ENCODE assay signal across 26 cellular contexts in the genomic region with DNA sequence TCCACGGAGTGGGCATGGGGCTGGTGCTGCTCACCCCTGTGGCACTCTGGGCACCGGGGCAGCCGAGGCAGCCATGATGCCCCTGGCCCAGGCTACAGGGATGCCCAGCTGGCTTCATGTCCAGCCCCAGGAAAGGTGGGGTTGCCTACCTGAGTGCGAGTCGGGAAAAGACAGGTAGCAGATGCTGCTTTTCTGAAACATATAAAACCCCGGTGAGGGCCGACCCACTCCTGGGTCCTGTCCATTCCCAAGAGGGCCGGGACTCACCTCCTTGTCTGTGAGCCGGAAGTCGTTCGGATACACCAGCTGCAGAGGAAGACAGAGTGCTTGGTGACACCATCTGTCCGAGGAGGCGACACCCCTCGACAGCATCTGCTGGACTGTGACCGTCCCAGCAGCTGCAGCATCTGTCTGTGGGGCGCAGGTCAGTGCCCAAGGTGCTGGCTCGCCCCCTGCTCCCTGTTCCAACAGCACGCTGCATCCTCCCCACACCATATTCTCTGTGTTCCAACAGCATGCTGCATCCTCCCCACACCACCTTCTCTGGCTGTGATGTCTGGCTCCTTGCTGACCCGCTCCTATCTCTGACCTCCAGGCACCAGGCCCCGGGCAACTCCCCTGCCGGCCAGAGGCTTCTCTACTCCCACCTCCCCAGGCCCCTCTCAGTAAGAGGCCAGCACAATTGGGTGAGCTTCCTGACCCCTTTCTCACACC. TPM values are rescaled to one million over a fixed set of nuclear protein-coding genes. Genes with fewer than 3 reads are reported as not detected.
DNase-seq lines count a peak whose midpoint lies in the region; ATAC-seq, FAIRE-seq and TF ChIP-seq lines count a peak whose summit lies in the region.
"Had no signal": no experiment of that assay in that cellular context is flagged by ENCODE, and none has a peak within 500 bp of the region (broad histone marks: within the 10 kb centered on the region; RNA-seq: fewer than 3 reads in every experiment).

No MANE protein-coding gene starts in this region.

- H3K27ac Mint-ChIP-seq in glutamatergic neuron (ENCODE audit: unreplicated experiment), result peak overlapping the region; percentile 88
- H3K27ac Mint-ChIP-seq in neural progenitor cell, result no peak overlapping the region
- H3K27ac Mint-ChIP-seq: activated naive CD4-positive, alpha-beta T cell treated with anti-CD3 and anti-CD28 coated beads, Interleukin-2, amount 50 U/mL, for 72 hours; CD8-positive, alpha-beta memory T cell; memory B cell; T-helper 2 cell treated with Interferon-gamma antibody and Interleukin-4, amounts not matched to agents 5 μg/mL and 100 μg/mL, for 36 hours had no signal

- H3K27me3 Mint-ChIP-seq in glutamatergic neuron (ENCODE audit: unreplicated experiment), result peaks cover 10% of the 10 kb centered on the region
- peaks cover 6% of the 10 kb centered on the region for H3K27me3 Mint-ChIP-seq in neural progenitor cell (ENCODE audit: insufficient read depth, low read depth)
- H3K27me3 Mint-ChIP-seq: CD8-positive, alpha-beta memory T cell; memory B cell; naive B cell had no signal

- BruUV-seq in HepG2 (replicated peaks; lab: Mats Ljungman, UMichigan), result no TSS peak

- in situ Hi-C loops in HepG2 (cut with HindIII; ENCODE audit: extremely low pct_ligation_motif_present, low pct_unique_long_range_greater_than_20kb), result no loop called here

- H3K4me1 ChIP-seq in HepG2 (ENCODE audit: insufficient read depth, low read length) (peaks cover 76% of the 10 kb centered on the region), right lobe of liver (peaks cover 0 to 5% (median 2%) of the 10 kb centered on the region in 4 donors), neural progenitor cell (no peaks in the 10 kb centered on the region)
- H3K4me1 ChIP-seq: parathyroid adenoma, sigmoid colon, SJSA1 had no signal

- H3K9ac ChIP-seq in HepG2 (ENCODE audit: insufficient read depth, low read depth, low read length) (no peak overlapping the region), neural progenitor cell (no peak overlapping the region)
- H3K9ac ChIP-seq: parathyroid adenoma had no signal

- H3K79me2 ChIP-seq in HepG2 (ENCODE audit: insufficient read depth, low read length), result no peaks in the 10 kb centered on the region
- H3K79me2 ChIP-seq in neural progenitor cell (ENCODE audit: low read depth), result no peaks in the 10 kb centered on the region
- H3K79me2 ChIP-seq: parathyroid adenoma had no signal

- TF ChIP-seq POLR2A in HepG2 (IDR thresholded peaks at IDR 0.05; ENCODE audit: insufficient read depth in 1 of 2, low read depth in 2 of 2, low read length in 2 of 2), result no peak
- no peak for TF ChIP-seq POLR2A in right lobe of liver (IDR thresholded peaks at IDR 0.05)

- TF ChIP-seq CTCF in HepG2 (CRISPR knock-in tag; IDR thresholded peaks at IDR 0.05) (no peak), right lobe of liver (IDR thresholded peaks at IDR 0.05) (no peak), glutamatergic neuron (IDR thresholded peaks at IDR 0.05; ENCODE audit: partially characterized antibody, unreplicated experiment) (no peak), foreskin fibroblast (IDR thresholded peaks at IDR 0.05; ENCODE audit: low read depth, low read length) (no peak), neural progenitor cell (IDR thresholded peaks at IDR 0.05) (no peak)

- no peak overlapping the region for H2AFZ ChIP-seq in HepG2 (ENCODE audit: low read length)
- no peak overlapping the region for H2AFZ ChIP-seq in neural progenitor cell (replicated peaks)
- H2AFZ ChIP-seq: parathyroid adenoma, PC-9 had no signal

- intact Hi-C loops in HepG2 (cut with micrococcal nuclease; ENCODE audit: unreplicated experiment), result no loop called here
- intact Hi-C loops in right lobe of liver (cut with DNase I), result no loop called here

- no peak overlapping the region for H3K27ac ChIP-seq in HepG2 (ENCODE audit: extremely low read length, insufficient read depth, low read length)
- H3K27ac ChIP-seq in right lobe of liver, result no peak overlapping the region
- no peak overlapping the region for H3K27ac ChIP-seq in neural progenitor cell
- H3K27ac ChIP-seq: parathyroid adenoma, PC-9, sigmoid colon, SJSA1, thoracic aorta had no signal

- CTCF ChIA-PET in HepG2 (lab: Yijun Ruan, JAX; ENCODE audit: low intra/inter-chr PET ratio, low total read pairs), result no interaction called here

- H3K27me3 ChIP-seq in HepG2 (ENCODE audit: control insufficient read depth in 1 of 2, insufficient read depth in 2 of 2, low read length in 2 of 2) (peaks cover 0 to 1% of the 10 kb centered on the region in 2 experiments; a peak in 3 of 5 replicates), right lobe of liver (no peaks in the 10 kb centered on the region), neural progenitor cell (no peaks in the 10 kb centered on the region)
- H3K27me3 ChIP-seq: sigmoid colon, SJSA1 had no signal

- H3K4me3 Mint-ChIP-seq in glutamatergic neuron (ENCODE audit: unreplicated experiment), result peak overlapping the region; percentile 55
- no peak overlapping the region for H3K4me3 Mint-ChIP-seq in neural progenitor cell
- H3K4me3 Mint-ChIP-seq: CD8-positive, alpha-beta memory T cell; memory B cell; T-helper 2 cell treated with Interferon-gamma antibody and Interleukin-4, amounts not matched to agents 5 μg/mL and 100 μg/mL, for 36 hours had no signal

- H3K4me3 ChIP-seq in HepG2 (replicated peaks in 1 of 3; ENCODE audit: insufficient read depth in 1 of 3, low read depth in 2 of 3, low read length in 3 of 3) (no peak overlapping the region), right lobe of liver (no peak overlapping the region), foreskin fibroblast (ENCODE audit: low read depth in 1 of 2, low read length in 2 of 2) (no peak overlapping the region), neural progenitor cell (no peak overlapping the region)
- H3K4me3 ChIP-seq: PC-9, sigmoid colon, SJSA1, thoracic aorta had no signal

- H3K36me3 Mint-ChIP-seq in glutamatergic neuron (ENCODE audit: unreplicated experiment) (no peaks in the 10 kb centered on the region), neural progenitor cell (peaks cover 2% of the 10 kb centered on the region)
- H3K36me3 Mint-ChIP-seq: activated naive CD4-positive, alpha-beta T cell treated with anti-CD3 and anti-CD28 coated beads, Interleukin-2, amount 50 U/mL, for 72 hours; CD8-positive, alpha-beta memory T cell; memory B cell; naive B cell had no signal

- WGBS in HepG2 (ENCODE audit: low lambda C conversion rate), result 63% methylated on average over 12 of the region's 21 CpGs
- WGBS in right lobe of liver (ENCODE audit: insufficient coverage, low coverage, low lambda C conversion rate, missing lambda C conversion rate), result 71% methylated on average over 3 of the region's 21 CpGs

- H3K9me3 Mint-ChIP-seq in glutamatergic neuron (ENCODE audit: unreplicated experiment) (peaks cover 4% of the 10 kb centered on the region), neural progenitor cell (no peaks in the 10 kb centered on the region)
- H3K9me3 Mint-ChIP-seq: activated naive CD4-positive, alpha-beta T cell treated with anti-CD3 and anti-CD28 coated beads, Interleukin-2, amount 50 U/mL, for 72 hours; CD8-positive, alpha-beta memory T cell; memory B cell; naive B cell; T-helper 2 cell treated with Interferon-gamma antibody and Interleukin-4, amounts not matched to agents 5 μg/mL and 100 μg/mL, for 36 hours had no signal

- H3K9me3 ChIP-seq in HepG2 (ENCODE audit: low read length), result no peaks in the 10 kb centered on the region
- H3K9me3 ChIP-seq in right lobe of liver, result no peaks in the 10 kb centered on the region
- H3K9me3 ChIP-seq in neural progenitor cell (ENCODE audit: low read depth), result no peaks in the 10 kb centered on the region
- H3K9me3 ChIP-seq: sigmoid colon, SJSA1, thoracic aorta had no signal

- peak; percentile 2; the same call in 1 of the 3 replicates for ATAC-seq in HepG2
- no peak for ATAC-seq in right lobe of liver
- ATAC-seq: activated CD4-positive, CD25-positive, alpha-beta regulatory T cell treated with anti-CD3 and anti-CD28 coated beads, Interleukin-2, amount 50 U/mL, for 24 hours; activated naive CD4-positive, alpha-beta T cell treated with anti-CD3 and anti-CD28 coated beads, Interleukin-2, amount 50 U/mL, for 72 hours had no signal

- no peaks in the 10 kb centered on the region for H3F3A ChIP-seq in neural progenitor cell (ENCODE audit: low read depth)

- H4K20me1 ChIP-seq in HepG2 (ENCODE audit: insufficient read depth, low read length) (no peaks in the 10 kb centered on the region), neural progenitor cell (ENCODE audit: low read depth) (no peaks in the 10 kb centered on the region)

- POLR2A ChIA-PET in HepG2 (lab: Yijun Ruan, JAX), result no interaction called here

- DNase-seq in HepG2 (ENCODE audit: low spot score) (no peak), right lobe of liver (no peak), NCI-H2171 (lab: John Stamatoyannopoulos, UW) (peak; percentile 36), glutamatergic neuron (peak; percentile 49), HTR-8/SVneo (ENCODE audit: insufficient read length, low spot score) (no peak), SK-N-DZ (ENCODE audit: low spot score) (no peak), foreskin fibroblast (no peak), neural progenitor cell (ENCODE audit: low spot score) (no peak)
- DNase-seq: CD8-positive, alpha-beta memory T cell; DMS79 treated with DMSO at 0.1 percent for 48 hours; erythroblast; kidney glomerular epithelial cell; naive B cell; NCI-H1417 treated with DMSO at 0.1 percent for 48 hours; NCI-H2107; NCI-H69; PC-9; sigmoid colon had no signal

- no peaks in the 10 kb centered on the region for H3K36me3 ChIP-seq in HepG2 (replicated peaks in 1 of 2; ENCODE audit: control insufficient read depth in 1 of 2, insufficient read depth in 2 of 2, low read length in 2 of 2)
- H3K36me3 ChIP-seq in right lobe of liver, result no peaks in the 10 kb centered on the region
- no peaks in the 10 kb centered on the region for H3K36me3 ChIP-seq in neural progenitor cell
- H3K36me3 ChIP-seq: sigmoid colon, SJSA1, thoracic aorta had no signal

- FAIRE-seq in HepG2 (lab: Jason Lieb, UNC) (no peak), HTR-8/SVneo (lab: Jason Lieb, UNC) (no peak)
- FAIRE-seq: frontal cortex had no signal

- no peak for TF ChIP-seq RAD21 in HepG2 (CRISPR knock-in tag; IDR thresholded peaks at IDR 0.05)

- H3K4me2 ChIP-seq in HepG2 (ENCODE audit: low read depth, low read length) (no peak overlapping the region), neural progenitor cell (no peak overlapping the region)
- H3K4me2 ChIP-seq: PC-9 had no signal

- TF ChIP-seq EP300 in HepG2 (IDR thresholded peaks at IDR 0.05; ENCODE audit: low read depth in 2 of 2, low read length in 2 of 2) (no peak), HepG2 (CRISPR knock-in tag; IDR thresholded peaks at IDR 0.05; ENCODE audit: borderline replicate concordance) (no peak)

- peaks cover 11% of the 10 kb centered on the region for H3K4me1 Mint-ChIP-seq in glutamatergic neuron (ENCODE audit: low read depth, unreplicated experiment)
- no peaks in the 10 kb centered on the region for H3K4me1 Mint-ChIP-seq in neural progenitor cell

RNA-seq across cellular contexts. Expression of a gene that starts 8.0 kb away (rescaled TPM):
- total RNA-seq in HepG2 (2016; rRNA removed; fragmentation: Illumina TruSeq; extraction: Trizol) (0.84 and 0.95 TPM in 2 replicates), right lobe of liver (1 to 10 TPM in 5 of 6 experiments, under 1 TPM in 1; 0.98 to 4.1 (median 1.9) TPM), glutamatergic neuron (ENCODE audit: unreplicated experiment) (32.1 TPM), neural progenitor cell (ENCODE audit: low replicate concordance) (1.0 and 7.8 TPM in 2 replicates)
- total RNA-seq in HepG2 (2016; cell fraction: cytosol; rRNA removed; fragmentation: Illumina TruSeq; extraction: Trizol; ENCODE audit: low read depth), result 0.30 and 0.44 TPM in 2 replicates
- total RNA-seq in HepG2 (2016; cell fraction: insoluble cytoplasmic fraction; rRNA removed; fragmentation: Illumina TruSeq; extraction: Trizol), result 0.22 and 0.65 TPM in 2 replicates
- 0.52 and 0.90 TPM in 2 replicates for total RNA-seq in HepG2 (2016; cell fraction: membrane; rRNA removed; fragmentation: Illumina TruSeq; extraction: Trizol)
- total RNA-seq in HepG2 (2016; cell fraction: nucleus; rRNA removed; fragmentation: Illumina TruSeq; extraction: Trizol), result 0.90 and 1.1 TPM in 2 replicates
- polyA plus RNA-seq in HepG2 (2011; rRNA removed), result 3.8 and 4.2 TPM in 2 replicates
- 1.8 TPM in 2 replicates for polyA plus RNA-seq in HepG2 (2011; cell fraction: cytosol; rRNA removed)
- polyA plus RNA-seq in HepG2 (2011; cell fraction: nucleus; rRNA removed), result 33.7 and 41.4 TPM in 2 replicates
- 2.5 and 2.6 TPM in 2 replicates for polyA plus RNA-seq in HepG2 (2012)
- polyA plus RNA-seq in HepG2 (2016; cell fraction: cytosol; fragmentation: Illumina TruSeq; extraction: Trizol; ENCODE audit: low read depth), result 0.33 and 0.71 TPM in 2 replicates
- 0.74 and 0.86 TPM in 2 replicates for polyA plus RNA-seq in HepG2 (2016; cell fraction: insoluble cytoplasmic fraction; fragmentation: Illumina TruSeq; extraction: Trizol; ENCODE audit: low read depth)
- polyA plus RNA-seq in HepG2 (2016; cell fraction: membrane; fragmentation: Illumina TruSeq; extraction: Trizol; ENCODE audit: low read depth), result 0.63 and 1.2 TPM in 2 replicates
- polyA plus RNA-seq in HepG2 (2016; cell fraction: nucleus; fragmentation: Illumina TruSeq; extraction: Trizol; ENCODE audit: insufficient read depth, low read depth), result 4.0 and 5.3 TPM in 2 replicates
- 0.58 and 2.9 TPM in 2 replicates for polyA minus RNA-seq in HepG2 (2011; rRNA and poly(A)+ RNA removed; ENCODE audit: low replicate concordance)
- polyA minus RNA-seq in HepG2 (2011; cell fraction: cytosol; rRNA and poly(A)+ RNA removed), result 1.3 TPM in 2 replicates
- polyA minus RNA-seq in HepG2 (2011; cell fraction: nucleus; rRNA and poly(A)+ RNA removed), result 2.6 and 3.3 TPM in 2 replicates
- 2.2 and 2.8 TPM in 2 replicates for polyA plus RNA-seq in SK-N-DZ (2014; cell fraction: cytosol; rRNA removed)
- 8.8 and 10.8 TPM in 2 replicates for polyA plus RNA-seq in SK-N-DZ (2014; cell fraction: nucleus; rRNA removed)

RNA-seq across cellular contexts. Expression of a gene that starts 11.4 kb away (rescaled TPM):
- total RNA-seq in HepG2 (2016; rRNA removed; fragmentation: Illumina TruSeq; extraction: Trizol), result 19.3 and 32.6 TPM in 2 replicates
- total RNA-seq in HepG2 (2016; cell fraction: cytosol; rRNA removed; fragmentation: Illumina TruSeq; extraction: Trizol; ENCODE audit: low read depth), result 4.6 and 4.9 TPM in 2 replicates
- total RNA-seq in HepG2 (2016; cell fraction: insoluble cytoplasmic fraction; rRNA removed; fragmentation: Illumina TruSeq; extraction: Trizol), result 16.8 and 32.7 TPM in 2 replicates
- 13.7 and 15.6 TPM in 2 replicates for total RNA-seq in HepG2 (2016; cell fraction: membrane; rRNA removed; fragmentation: Illumina TruSeq; extraction: Trizol)
- 43.2 and 57.8 TPM in 2 replicates for total RNA-seq in HepG2 (2016; cell fraction: nucleus; rRNA removed; fragmentation: Illumina TruSeq; extraction: Trizol)
- 68.9 and 79.4 TPM in 2 replicates for polyA plus RNA-seq in HepG2 (2011; rRNA removed)
- polyA plus RNA-seq in HepG2 (2011; cell fraction: cytosol; rRNA removed), result 46.5 and 75.4 TPM in 2 replicates
- 265 and 413 TPM in 2 replicates for polyA plus RNA-seq in HepG2 (2011; cell fraction: nucleus; rRNA removed)
- 53.9 and 72.9 TPM in 2 replicates for polyA plus RNA-seq in HepG2 (2012)
- 5.5 and 6.2 TPM in 2 replicates for polyA plus RNA-seq in HepG2 (2016; cell fraction: cytosol; fragmentation: Illumina TruSeq; extraction: Trizol; ENCODE audit: low read depth)
- polyA plus RNA-seq in HepG2 (2016; cell fraction: insoluble cytoplasmic fraction; fragmentation: Illumina TruSeq; extraction: Trizol; ENCODE audit: low read depth), result 16.2 and 23.0 TPM in 2 replicates
- polyA plus RNA-seq in HepG2 (2016; cell fraction: membrane; fragmentation: Illumina TruSeq; extraction: Trizol; ENCODE audit: low read depth), result 10.1 and 11.9 TPM in 2 replicates
- polyA plus RNA-seq in HepG2 (2016; cell fraction: nucleus; fragmentation: Illumina TruSeq; extraction: Trizol; ENCODE audit: insufficient read depth, low read depth), result 148 and 155 TPM in 2 replicates
- 61.5 and 149 TPM in 2 replicates for polyA minus RNA-seq in HepG2 (2011; rRNA and poly(A)+ RNA removed; ENCODE audit: low replicate concordance)
- polyA minus RNA-seq in HepG2 (2011; cell fraction: cytosol; rRNA and poly(A)+ RNA removed), result 76.6 and 89.8 TPM in 2 replicates
- 57.9 and 61.3 TPM in 2 replicates for polyA minus RNA-seq in HepG2 (2011; cell fraction: nucleus; rRNA and poly(A)+ RNA removed)
- total RNA-seq in right lobe of liver, result 100 to 1,000 TPM; 154 to 181 (median 161) TPM
- total RNA-seq in glutamatergic neuron (ENCODE audit: unreplicated experiment), result 95.2 TPM
- 60.4 and 75.0 TPM in 2 replicates for polyA plus RNA-seq in SK-N-DZ (2014; cell fraction: cytosol; rRNA removed)
- polyA plus RNA-seq in SK-N-DZ (2014; cell fraction: nucleus; rRNA removed), result 183 and 241 TPM in 2 replicates
- 32.4 and 94.1 TPM in 2 replicates for total RNA-seq in neural progenitor cell (ENCODE audit: low replicate concordance)

RNA-seq across cellular contexts. Expression of a gene that starts 24.3 kb away (rescaled TPM):
- total RNA-seq in HepG2 (2016; rRNA removed; fragmentation: Illumina TruSeq; extraction: Trizol) (36.1 and 55.0 TPM in 2 replicates), right lobe of liver (10 to 100 TPM; 38.3 to 80.3 (median 54.4) TPM), glutamatergic neuron (ENCODE audit: unreplicated experiment) (122 TPM), neural progenitor cell (ENCODE audit: low replicate concordance) (32.6 and 65.5 TPM in 2 replicates)
- total RNA-seq in HepG2 (2016; cell fraction: cytosol; rRNA removed; fragmentation: Illumina TruSeq; extraction: Trizol; ENCODE audit: low read depth), result 13.5 and 14.8 TPM in 2 replicates
- total RNA-seq in HepG2 (2016; cell fraction: insoluble cytoplasmic fraction; rRNA removed; fragmentation: Illumina TruSeq; extraction: Trizol), result 33.5 and 56.7 TPM in 2 replicates
- total RNA-seq in HepG2 (2016; cell fraction: membrane; rRNA removed; fragmentation: Illumina TruSeq; extraction: Trizol), result 26.4 and 27.2 TPM in 2 replicates
- 53.7 and 65.8 TPM in 2 replicates for total RNA-seq in HepG2 (2016; cell fraction: nucleus; rRNA removed; fragmentation: Illumina TruSeq; extraction: Trizol)
- polyA plus RNA-seq in HepG2 (2011; rRNA removed), result 102 and 112 TPM in 2 replicates
- polyA plus RNA-seq in HepG2 (2011; cell fraction: cytosol; rRNA removed), result 56.6 and 76.3 TPM in 2 replicates
- 458 and 611 TPM in 2 replicates for polyA plus RNA-seq in HepG2 (2011; cell fraction: nucleus; rRNA removed)
- polyA plus RNA-seq in HepG2 (2012), result 58.5 and 66.4 TPM in 2 replicates
- polyA plus RNA-seq in HepG2 (2016; cell fraction: cytosol; fragmentation: Illumina TruSeq; extraction: Trizol; ENCODE audit: low read depth), result 6.8 and 7.7 TPM in 2 replicates
- 26.5 and 32.8 TPM in 2 replicates for polyA plus RNA-seq in HepG2 (2016; cell fraction: insoluble cytoplasmic fraction; fragmentation: Illumina TruSeq; extraction: Trizol; ENCODE audit: low read depth)
- polyA plus RNA-seq in HepG2 (2016; cell fraction: membrane; fragmentation: Illumina TruSeq; extraction: Trizol; ENCODE audit: low read depth), result 17.1 and 18.2 TPM in 2 replicates
- 172 and 175 TPM in 2 replicates for polyA plus RNA-seq in HepG2 (2016; cell fraction: nucleus; fragmentation: Illumina TruSeq; extraction: Trizol; ENCODE audit: insufficient read depth, low read depth)
- polyA minus RNA-seq in HepG2 (2011; rRNA and poly(A)+ RNA removed; ENCODE audit: low replicate concordance), result 25.0 and 101 TPM in 2 replicates
- polyA minus RNA-seq in HepG2 (2011; cell fraction: cytosol; rRNA and poly(A)+ RNA removed), result 29.8 and 30.8 TPM in 2 replicates
- polyA minus RNA-seq in HepG2 (2011; cell fraction: nucleus; rRNA and poly(A)+ RNA removed), result 84.9 and 89.9 TPM in 2 replicates
- 39.2 and 43.5 TPM in 2 replicates for polyA plus RNA-seq in SK-N-DZ (2014; cell fraction: cytosol; rRNA removed)
- polyA plus RNA-seq in SK-N-DZ (2014; cell fraction: nucleus; rRNA removed), result 162 and 174 TPM in 2 replicates

RNA-seq across cellular contexts. Expression of a gene that starts 48.7 kb away (rescaled TPM):
- 0.15 TPM in 1 of 2 replicates, not detected in the other for total RNA-seq in HepG2 (2016; rRNA removed; fragmentation: Illumina TruSeq; extraction: Trizol)
- total RNA-seq in HepG2 (2016; cell fraction: cytosol; rRNA removed; fragmentation: Illumina TruSeq; extraction: Trizol; ENCODE audit: low read depth), result not detected in 2 replicates
- total RNA-seq in HepG2 (2016; cell fraction: insoluble cytoplasmic fraction; rRNA removed; fragmentation: Illumina TruSeq; extraction: Trizol), result 0.12 and 0.15 TPM in 2 replicates
- 0.10 and 0.19 TPM in 2 replicates for total RNA-seq in HepG2 (2016; cell fraction: membrane; rRNA removed; fragmentation: Illumina TruSeq; extraction: Trizol)
- 0.28 TPM in 1 of 2 replicates, not detected in the other for total RNA-seq in HepG2 (2016; cell fraction: nucleus; rRNA removed; fragmentation: Illumina TruSeq; extraction: Trizol)
- 0.17 and 0.46 TPM in 2 replicates for polyA plus RNA-seq in HepG2 (2011; rRNA removed)
- polyA plus RNA-seq in HepG2 (2011; cell fraction: cytosol; rRNA removed), result 0.13 and 0.19 TPM in 2 replicates
- 1.9 TPM in 2 replicates for polyA plus RNA-seq in HepG2 (2011; cell fraction: nucleus; rRNA removed)
- 0.21 TPM in 1 of 2 replicates, not detected in the other for polyA plus RNA-seq in HepG2 (2012)
- 0.05 and 0.07 TPM in 2 replicates for polyA plus RNA-seq in HepG2 (2016; cell fraction: cytosol; fragmentation: Illumina TruSeq; extraction: Trizol; ENCODE audit: low read depth)
- polyA plus RNA-seq in HepG2 (2016; cell fraction: insoluble cytoplasmic fraction; fragmentation: Illumina TruSeq; extraction: Trizol; ENCODE audit: low read depth), result 0.19 and 0.24 TPM in 2 replicates
- 0.13 TPM in 1 of 2 replicates, not detected in the other for polyA plus RNA-seq in HepG2 (2016; cell fraction: membrane; fragmentation: Illumina TruSeq; extraction: Trizol; ENCODE audit: low read depth)
- 0.25 and 0.37 TPM in 2 replicates for polyA plus RNA-seq in HepG2 (2016; cell fraction: nucleus; fragmentation: Illumina TruSeq; extraction: Trizol; ENCODE audit: insufficient read depth, low read depth)
- 0.58 and 0.94 TPM in 2 replicates for polyA minus RNA-seq in HepG2 (2011; rRNA and poly(A)+ RNA removed; ENCODE audit: low replicate concordance)
- not detected in 2 replicates for polyA minus RNA-seq in HepG2 (2011; cell fraction: cytosol; rRNA and poly(A)+ RNA removed)
- polyA minus RNA-seq in HepG2 (2011; cell fraction: nucleus; rRNA and poly(A)+ RNA removed), result 0.13 TPM in 1 of 2 replicates, not detected in the other
- total RNA-seq in right lobe of liver, result 1 to 10 TPM; 1.7 to 6.4 (median 2.5) TPM
- 131 TPM for total RNA-seq in glutamatergic neuron (ENCODE audit: unreplicated experiment)
- 12.7 and 14.7 TPM in 2 replicates for polyA plus RNA-seq in SK-N-DZ (2014; cell fraction: cytosol; rRNA removed)
- polyA plus RNA-seq in SK-N-DZ (2014; cell fraction: nucleus; rRNA removed), result 144 and 172 TPM in 2 replicates
- total RNA-seq in neural progenitor cell (ENCODE audit: low replicate concordance), result 0.37 TPM in 1 of 2 replicates, not detected in the other

RNA-seq across cellular contexts. Expression of a gene that starts 57.4 kb away (rescaled TPM):
- 15.0 and 23.3 TPM in 2 replicates for total RNA-seq in HepG2 (2016; rRNA removed; fragmentation: Illumina TruSeq; extraction: Trizol)
- 25.0 and 26.8 TPM in 2 replicates for total RNA-seq in HepG2 (2016; cell fraction: cytosol; rRNA removed; fragmentation: Illumina TruSeq; extraction: Trizol; ENCODE audit: low read depth)
- total RNA-seq in HepG2 (2016; cell fraction: insoluble cytoplasmic fraction; rRNA removed; fragmentation: Illumina TruSeq; extraction: Trizol), result 15.4 and 25.6 TPM in 2 replicates
- total RNA-seq in HepG2 (2016; cell fraction: membrane; rRNA removed; fragmentation: Illumina TruSeq; extraction: Trizol), result 43.0 and 45.2 TPM in 2 replicates
- 20.3 and 23.6 TPM in 2 replicates for total RNA-seq in HepG2 (2016; cell fraction: nucleus; rRNA removed; fragmentation: Illumina TruSeq; extraction: Trizol)
- 22.2 and 22.8 TPM in 2 replicates for polyA plus RNA-seq in HepG2 (2011; rRNA removed)
- polyA plus RNA-seq in HepG2 (2011; cell fraction: cytosol; rRNA removed), result 12.9 and 20.7 TPM in 2 replicates
- polyA plus RNA-seq in HepG2 (2011; cell fraction: nucleus; rRNA removed), result 115 and 151 TPM in 2 replicates
- 6.9 and 10.9 TPM in 2 replicates for polyA plus RNA-seq in HepG2 (2012)
- polyA plus RNA-seq in HepG2 (2016; cell fraction: cytosol; fragmentation: Illumina TruSeq; extraction: Trizol; ENCODE audit: low read depth), result 27.8 and 28.1 TPM in 2 replicates
- 14.6 and 16.4 TPM in 2 replicates for polyA plus RNA-seq in HepG2 (2016; cell fraction: insoluble cytoplasmic fraction; fragmentation: Illumina TruSeq; extraction: Trizol; ENCODE audit: low read depth)
- 37.0 and 38.8 TPM in 2 replicates for polyA plus RNA-seq in HepG2 (2016; cell fraction: membrane; fragmentation: Illumina TruSeq; extraction: Trizol; ENCODE audit: low read depth)
- polyA plus RNA-seq in HepG2 (2016; cell fraction: nucleus; fragmentation: Illumina TruSeq; extraction: Trizol; ENCODE audit: insufficient read depth, low read depth), result 56.9 and 60.1 TPM in 2 replicates
- 16.5 and 18.7 TPM in 2 replicates for polyA minus RNA-seq in HepG2 (2011; rRNA and poly(A)+ RNA removed; ENCODE audit: low replicate concordance)
- polyA minus RNA-seq in HepG2 (2011; cell fraction: cytosol; rRNA and poly(A)+ RNA removed), result 5.1 and 9.2 TPM in 2 replicates
- 25.6 and 25.8 TPM in 2 replicates for polyA minus RNA-seq in HepG2 (2011; cell fraction: nucleus; rRNA and poly(A)+ RNA removed)
- total RNA-seq in right lobe of liver, result 1 to 10 TPM; 2.1 to 7.6 (median 3.6) TPM
- total RNA-seq in glutamatergic neuron (ENCODE audit: unreplicated experiment), result 88.5 TPM
- 84.1 and 85.6 TPM in 2 replicates for polyA plus RNA-seq in SK-N-DZ (2014; cell fraction: cytosol; rRNA removed)
- 421 and 514 TPM in 2 replicates for polyA plus RNA-seq in SK-N-DZ (2014; cell fraction: nucleus; rRNA removed)
- total RNA-seq in neural progenitor cell (ENCODE audit: low replicate concordance), result 18.7 and 28.4 TPM in 2 replicates

Comparison
In these comparisons a context has a peak if more than half of its experiments do, and no peak if none do; other contexts are left out.
1. DNase-seq: peak in NCI-H2171 (single experiment) and glutamatergic neuron (single experiment); none in HepG2 (single experiment), right lobe of liver (0 of 3), HTR-8/SVneo (single experiment), SK-N-DZ (single experiment), foreskin fibroblast (0 of 2) and neural progenitor cell (single experiment).